In genomic region chr9:94031380-94031779, GRCh38 we compare ENCODE assay signal across 8 cellular contexts. TPM values are rescaled to one million over a fixed set of nuclear protein-coding genes. Genes with fewer than 3 reads are reported as not detected.
DNase-seq lines count a peak whose midpoint lies in the region; ATAC-seq, FAIRE-seq and TF ChIP-seq lines count a peak whose summit lies in the region.

No MANE protein-coding gene starts in this region.

- H3K9me3 ChIP-seq in Peyer's patch (no peaks in the 10 kb centered on the region), pancreas (no peaks in the 10 kb centered on the region)

- ATAC-seq in pancreas = peak in 1 of 4 donors; percentile 9
- ATAC-seq in HG03571 (IDR thresholded peaks at IDR 0.05; ENCODE audit: unreplicated experiment) = no peak
- ATAC-seq in GM18502 (IDR thresholded peaks at IDR 0.05; ENCODE audit: poor library complexity, unreplicated experiment) = no peak

- H3K36me3 ChIP-seq in Peyer's patch (no peaks in the 10 kb centered on the region), pancreas (no peaks in the 10 kb centered on the region)

- no peaks in the 10 kb centered on the region for H3K4me1 ChIP-seq in Peyer's patch
- peaks cover 0 to 8% (median 0%) of the 10 kb centered on the region in 3 donors for H3K4me1 ChIP-seq in pancreas

- DNase-seq in ELR (ENCODE audit: low read depth) (peak; percentile 32), Peyer's patch (no peak), epithelial cell of proximal tubule (ENCODE audit: low read depth) (no peak), pancreas (no peak), AG08396 (ENCODE audit: low spot score) (no peak), inferior parietal cortex (ENCODE audit: extremely low spot score) (no peak)

- H3K4me3 ChIP-seq in Peyer's patch (peak overlapping the region; percentile 83 to 88 (median 86)), epithelial cell of proximal tubule (ENCODE audit: low read depth, low read length) (peak overlapping the region; percentile 85), pancreas (peak overlapping the region; percentile 77 to 97 (median 84))

- H3K27me3 ChIP-seq in Peyer's patch (no peaks in the 10 kb centered on the region), pancreas (no peaks in the 10 kb centered on the region)

- WGBS in pancreas, 2 donors = 25 to 26% methylated on average over 8 of the region's 8 CpGs

- TF ChIP-seq POLR2A in Peyer's patch (IDR thresholded peaks at IDR 0.05) = no peak

- no peak overlapping the region for H3K27ac ChIP-seq in Peyer's patch
- H3K27ac ChIP-seq in pancreas = peak overlapping the region in 1 of 4 donors; percentile 75

- no peak for TF ChIP-seq CTCF in Peyer's patch (IDR thresholded peaks at IDR 0.05)
- TF ChIP-seq CTCF in epithelial cell of proximal tubule (conservative IDR thresholded peaks at IDR 0.05; ENCODE audit: low read depth, low read length) = no peak
- TF ChIP-seq CTCF in pancreas (IDR thresholded peaks at IDR 0.05) = no peak

- intact Hi-C loops in pancreas (cut with DNase I) = no loop called here

- no peak for FAIRE-seq in pancreas (lab: Jason Lieb, UNC)

RNA-seq across cellular contexts. Expression of gene PTPDC1, which starts 52.9 kb away (rescaled TPM):
- total RNA-seq in Peyer's patch (10 to 100 TPM in 2 of 4 donors, 1 to 10 TPM in 2; 7.2 to 15.7 (median 9.4) TPM), epithelial cell of proximal tubule (5.4 and 7.8 TPM in 2 replicates), pancreas (1 to 10 TPM; 2.6 to 5.6 (median 4.2) TPM)
- polyA plus RNA-seq in pancreas = 1 to 10 TPM; 2.4 to 4.2 TPM
